Comparison of ENCODE assay signal across 28 cellular contexts in genomic region chr3:13065727-13066126, GRCh38. TPM values are rescaled to one million over a fixed set of nuclear protein-coding genes. Genes with fewer than 3 reads are reported as not detected.
DNase-seq lines count a peak whose midpoint lies in the region; ATAC-seq, FAIRE-seq and TF ChIP-seq lines count a peak whose summit lies in the region.
"Had no signal": no experiment of that assay in that cellular context is flagged by ENCODE, and none has a peak within 500 bp of the region (broad histone marks: within the 10 kb centered on the region; RNA-seq: fewer than 3 reads in every experiment).

No MANE protein-coding gene starts in this region.

- no peak for ATAC-seq in activated naive CD8-positive, alpha-beta T cell treated with anti-CD3 and anti-CD28 coated beads, Interleukin-2, amount 10 ng/mL, durations not matched to agents 7 days and 5 days (ENCODE audit: low read depth)
- ATAC-seq in GM12878 (no peak), upper lobe of left lung (ENCODE audit: low FRiP score in 2 of 2) (no peak)
- ATAC-seq in naive thymus-derived CD4-positive, alpha-beta T cell = no peak
- ATAC-seq: WTC11 had no signal

- no peaks in the 10 kb centered on the region for H3K9me3 Mint-ChIP-seq in activated naive CD8-positive, alpha-beta T cell treated with anti-CD3 and anti-CD28 coated beads, Interleukin-2, amount 10 ng/mL, durations not matched to agents 7 days and 5 days
- no peaks in the 10 kb centered on the region for H3K9me3 Mint-ChIP-seq in activated naive CD8-positive, alpha-beta T cell treated with anti-CD3 and anti-CD28 coated beads for 36 hours
- no peaks in the 10 kb centered on the region for H3K9me3 Mint-ChIP-seq in naive thymus-derived CD4-positive, alpha-beta T cell
- H3K9me3 Mint-ChIP-seq: activated CD4-positive, alpha-beta memory T cell treated with anti-CD3 and anti-CD28 coated beads, Interleukin-2, amount 10 ng/mL, durations not matched to agents 7 days and 5 days; activated naive CD4-positive, alpha-beta T cell treated with anti-CD3 and anti-CD28 coated beads for 36 hours; dendritic cell treated with granulocyte-macrophage colony-stimulating factor and Interleukin-4, amounts not matched to agents 40 ng/mL and 50 ng/mL, for 4 days; WTC11 had no signal

- H3K27ac Mint-ChIP-seq in activated naive CD8-positive, alpha-beta T cell treated with anti-CD3 and anti-CD28 coated beads, Interleukin-2, amount 10 ng/mL, durations not matched to agents 7 days and 5 days = peak overlapping the region; percentile 64
- no peak overlapping the region for H3K27ac Mint-ChIP-seq in activated naive CD8-positive, alpha-beta T cell treated with anti-CD3 and anti-CD28 coated beads for 36 hours
- peak overlapping the region in 5 of 9 donors; percentile 9 to 75 (median 69) for H3K27ac Mint-ChIP-seq in naive thymus-derived CD4-positive, alpha-beta T cell
- H3K27ac Mint-ChIP-seq: activated CD4-positive, alpha-beta memory T cell treated with anti-CD3 and anti-CD28 coated beads, Interleukin-2, amount 10 ng/mL, durations not matched to agents 7 days and 5 days; activated naive CD4-positive, alpha-beta T cell treated with anti-CD3 and anti-CD28 coated beads for 36 hours; dendritic cell treated with granulocyte-macrophage colony-stimulating factor and Interleukin-4, amounts not matched to agents 40 ng/mL and 50 ng/mL, for 4 days had no signal

- H3K4me1 ChIP-seq in GM12878 (ENCODE audit: control insufficient read depth, insufficient read depth, low read length) (peaks cover 34% of the 10 kb centered on the region), upper lobe of left lung (peaks cover 0 to 5% (median 2%) of the 10 kb centered on the region in 4 donors)
- H3K4me1 ChIP-seq in naive thymus-derived CD4-positive, alpha-beta T cell (ENCODE audit: control insufficient read depth in 2 of 2, insufficient read depth in 2 of 2, low read length in 2 of 2) = peaks cover 24 to 25% of the 10 kb centered on the region in 2 donors
- H3K4me1 ChIP-seq: suprapubic skin had no signal

- no peak for TF ChIP-seq RAD21 in GM12878 (IDR thresholded peaks at IDR 0.05; ENCODE audit: insufficient read depth, low read depth, low read length)

- H3K27me3 ChIP-seq in GM12878 (replicated peaks in 1 of 2; ENCODE audit: control insufficient read depth in 2 of 2, insufficient read depth in 2 of 2, low read length in 1 of 2) (no peaks in the 10 kb centered on the region), upper lobe of left lung (no peaks in the 10 kb centered on the region)
- H3K27me3 ChIP-seq in naive thymus-derived CD4-positive, alpha-beta T cell (ENCODE audit: control insufficient read depth in 2 of 2, insufficient read depth in 2 of 2, low read length in 2 of 2) = no peaks in the 10 kb centered on the region
- H3K27me3 ChIP-seq: cardiac muscle cell, suprapubic skin had no signal

- H3K27ac ChIP-seq in GM12878 (ENCODE audit: control insufficient read depth, insufficient read depth) (no peak overlapping the region), upper lobe of left lung (no peak overlapping the region)
- no peak overlapping the region for H3K27ac ChIP-seq in naive thymus-derived CD4-positive, alpha-beta T cell (ENCODE audit: low read depth, low read length)
- H3K27ac ChIP-seq: C4-2B, cardiac muscle cell, RWPE1, suprapubic skin had no signal

- intact Hi-C loops in GM12878 (cut with micrococcal nuclease; ENCODE audit: unreplicated experiment) = no loop called here
- intact Hi-C loops in naive thymus-derived CD4-positive, alpha-beta T cell (cut with micrococcal nuclease) = no loop called here

- H3K4me3 ChIP-seq in GM12878 (no peak overlapping the region), upper lobe of left lung (no peak overlapping the region)
- H3K4me3 ChIP-seq in naive thymus-derived CD4-positive, alpha-beta T cell (ENCODE audit: low read length) = no peak overlapping the region
- H3K4me3 ChIP-seq: cardiac muscle cell, suprapubic skin had no signal

- H3K4me1 Mint-ChIP-seq in activated naive CD8-positive, alpha-beta T cell treated with anti-CD3 and anti-CD28 coated beads, Interleukin-2, amount 10 ng/mL, durations not matched to agents 7 days and 5 days = peaks cover 38% of the 10 kb centered on the region
- H3K4me1 Mint-ChIP-seq in activated naive CD8-positive, alpha-beta T cell treated with anti-CD3 and anti-CD28 coated beads for 36 hours = peaks cover 31% of the 10 kb centered on the region
- H3K4me1 Mint-ChIP-seq in naive thymus-derived CD4-positive, alpha-beta T cell = peaks cover 14 to 50% (median 28%) of the 10 kb centered on the region in 7 donors
- H3K4me1 Mint-ChIP-seq: WTC11 had no signal

- H3K79me2 ChIP-seq in GM12878 (ENCODE audit: control insufficient read depth, insufficient read depth, low read length) = peaks cover 43% of the 10 kb centered on the region

- WGBS in GM12878 (ENCODE audit: insufficient coverage, insufficient replicate concordance, low lambda C conversion rate, missing lambda C conversion rate) = 59% methylated on average over 4 of the region's 4 CpGs
- 66 to 84% methylated on average over 4 of the region's 4 CpGs for WGBS in upper lobe of left lung, 2 donors

- POLR2A ChIA-PET in activated naive CD8-positive, alpha-beta T cell treated with anti-CD3 and anti-CD28 coated beads, Interleukin-2, amount 10 ng/mL, durations not matched to agents 7 days and 5 days (lab: Charles Lee) = no interaction called here
- POLR2A ChIA-PET in GM12878 (lab: Charles Lee) = interaction anchor here (1.0 kb wide), 1 partner anchor 53 kb away, joined by 4 read pairs; no protein-coding TSS in a partner anchor
- POLR2A ChIA-PET in naive thymus-derived CD4-positive, alpha-beta T cell (lab: Charles Lee) = no interaction called here

- TF ChIP-seq CTCF in GM12878 (IDR thresholded peaks at IDR 0.05 in 2 of 3, conservative IDR thresholded peaks at IDR 0.05 in 1 of 3; ENCODE audit: control insufficient read depth in 2 of 3, extremely low read depth in 1 of 3, insufficient read depth in 1 of 3, low read depth in 3 of 3, low read length in 3 of 3) = no peak
- TF ChIP-seq CTCF in upper lobe of left lung (IDR thresholded peaks at IDR 0.05) = no peak

- H4K20me1 ChIP-seq in GM12878 (ENCODE audit: control insufficient read depth, insufficient read depth) = no peaks in the 10 kb centered on the region

- no peak for TF ChIP-seq EP300 in GM12878 (IDR thresholded peaks at IDR 0.05; ENCODE audit: borderline replicate concordance in 1 of 2, control insufficient read depth in 1 of 2, low read depth in 2 of 2, low read length in 2 of 2)
- no peak for TF ChIP-seq EP300 in upper lobe of left lung (IDR thresholded peaks at IDR 0.05)

- FAIRE-seq in GM12878 (lab: Jason Lieb, UNC) = no peak
- FAIRE-seq: GM18507, small intestine had no signal

- H3K36me3 ChIP-seq in GM12878 (ENCODE audit: control insufficient read depth in 2 of 2, insufficient read depth in 2 of 2, low read length in 1 of 2) = peaks cover 0 to 2% of the 10 kb centered on the region in 2 experiments; a peak in 1 of 4 replicates
- H3K36me3 ChIP-seq in naive thymus-derived CD4-positive, alpha-beta T cell (ENCODE audit: control insufficient read depth in 2 of 3, insufficient read depth in 3 of 3, low read length in 3 of 3) = no peaks in the 10 kb centered on the region
- no peaks in the 10 kb centered on the region for H3K36me3 ChIP-seq in upper lobe of left lung
- H3K36me3 ChIP-seq: cardiac muscle cell, suprapubic skin had no signal

- H3K9me3 ChIP-seq in GM12878 (replicated peaks; ENCODE audit: control insufficient read depth, insufficient read depth, low read length) (no peaks in the 10 kb centered on the region), upper lobe of left lung (no peaks in the 10 kb centered on the region)
- H3K9me3 ChIP-seq in naive thymus-derived CD4-positive, alpha-beta T cell (ENCODE audit: control insufficient read depth in 2 of 3, low read length in 3 of 3) = no peaks in the 10 kb centered on the region
- H3K9me3 ChIP-seq: SK-N-SH, suprapubic skin had no signal

- in situ Hi-C loops in GM12878 (cut with MboI) = no loop called here

- H3K4me2 ChIP-seq in GM12878 (ENCODE audit: control insufficient read depth, insufficient read depth) = no peak overlapping the region

- CTCF ChIA-PET in GM12878 (lab: Yijun Ruan, JAX) = interaction anchor here (1.0 kb wide), 1 partner anchor 26 kb away, joined by 3 read pairs; no protein-coding TSS in a partner anchor
- CTCF ChIA-PET in naive thymus-derived CD4-positive, alpha-beta T cell (lab: Charles Lee) = interaction anchor here (0.6 kb wide), 1 partner anchor 200 kb away, joined by 4 read pairs; no protein-coding TSS in a partner anchor

- RAD21 ChIA-PET in GM12878 (lab: Charles Lee; ENCODE audit: unreplicated experiment) = no interaction called here

- no TSS peak for BruUV-seq in GM12878 (replicated peaks; lab: Mats Ljungman, UMichigan)

- peak overlapping the region; percentile 66; the same call in 1 of the 2 replicates for H2AFZ ChIP-seq in GM12878 (ENCODE audit: control insufficient read depth, low read depth, low read length)

- no peak for TF ChIP-seq POLR2A in GM12878 (IDR thresholded peaks at IDR 0.05; ENCODE audit: low read depth, low read length)
- TF ChIP-seq POLR2A in upper lobe of left lung (IDR thresholded peaks at IDR 0.05) = no peak

- DNase-seq in activated naive CD8-positive, alpha-beta T cell treated with anti-CD3 and anti-CD28 coated beads, Interleukin-2, amount 10 ng/mL, durations not matched to agents 7 days and 5 days = no peak
- DNase-seq in activated naive CD8-positive, alpha-beta T cell treated with anti-CD3 and anti-CD28 coated beads for 36 hours = no peak
- DNase-seq in GM12878 (ENCODE audit: low read depth, low spot score) (no peak), upper lobe of left lung (no peak), GF-D8 (lab: John Stamatoyannopoulos, UW) (no peak), NCI-H1417 treated with DMSO at 0.1 percent for 48 hours (lab: John Stamatoyannopoulos, UW) (no peak)
- no peak for DNase-seq in naive thymus-derived CD4-positive, alpha-beta T cell
- DNase-seq: ACHN; activated CD4-positive, alpha-beta memory T cell treated with anti-CD3 and anti-CD28 coated beads, Interleukin-2, amount 10 ng/mL, durations not matched to agents 7 days and 5 days; activated naive CD4-positive, alpha-beta T cell treated with anti-CD3 and anti-CD28 coated beads for 36 hours; activated T-cell treated with anti-CD3 and anti-CD28 coated beads, Interleukin-2, amount 50 U/mL, for 1 hour; aorta; EL; kidney glomerular epithelial cell; NCI-H1105; NCI-H2081; NCI-H345; NCI-H82; SK-N-SH; small intestine; stimulated activated CD4-positive, alpha-beta T cell treated with anti-CD3 and anti-CD28 coated beads, Interleukin-2, amount 100 ng/mL, for 24 hours had no signal

- H3K4me3 Mint-ChIP-seq in activated naive CD8-positive, alpha-beta T cell treated with anti-CD3 and anti-CD28 coated beads, Interleukin-2, amount 10 ng/mL, durations not matched to agents 7 days and 5 days = no peak overlapping the region
- H3K4me3 Mint-ChIP-seq in activated naive CD8-positive, alpha-beta T cell treated with anti-CD3 and anti-CD28 coated beads for 36 hours = no peak overlapping the region
- H3K4me3 Mint-ChIP-seq in naive thymus-derived CD4-positive, alpha-beta T cell = no peak overlapping the region
- H3K4me3 Mint-ChIP-seq: activated CD4-positive, alpha-beta memory T cell treated with anti-CD3 and anti-CD28 coated beads, Interleukin-2, amount 10 ng/mL, durations not matched to agents 7 days and 5 days; activated naive CD4-positive, alpha-beta T cell treated with anti-CD3 and anti-CD28 coated beads for 36 hours; dendritic cell treated with granulocyte-macrophage colony-stimulating factor and Interleukin-4, amounts not matched to agents 40 ng/mL and 50 ng/mL, for 4 days; WTC11 had no signal

- SMC1A ChIA-PET in GM12878 (lab: Charles Lee; ENCODE audit: uncharacterized antibody, unreplicated experiment) = interaction anchor here (0.6 to 1.6 kb wide), 3 partner anchors 10 to 353 kb away, joined by 3 read pairs; no protein-coding TSS in a partner anchor

- H3K36me3 Mint-ChIP-seq in activated naive CD8-positive, alpha-beta T cell treated with anti-CD3 and anti-CD28 coated beads, Interleukin-2, amount 10 ng/mL, durations not matched to agents 7 days and 5 days = peaks cover 19% of the 10 kb centered on the region
- H3K36me3 Mint-ChIP-seq in activated naive CD8-positive, alpha-beta T cell treated with anti-CD3 and anti-CD28 coated beads for 36 hours = peaks cover 2% of the 10 kb centered on the region
- H3K36me3 Mint-ChIP-seq in naive thymus-derived CD4-positive, alpha-beta T cell = peaks cover 0 to 8% (median 0%) of the 10 kb centered on the region in 5 donors
- H3K36me3 Mint-ChIP-seq: WTC11 had no signal

- H3K9ac ChIP-seq in GM12878 (ENCODE audit: control insufficient read depth, insufficient read depth, low read length) = no peak overlapping the region
- H3K9ac ChIP-seq: SK-N-SH had no signal

- H3K27me3 Mint-ChIP-seq in activated naive CD8-positive, alpha-beta T cell treated with anti-CD3 and anti-CD28 coated beads, Interleukin-2, amount 10 ng/mL, durations not matched to agents 7 days and 5 days = no peaks in the 10 kb centered on the region
- no peaks in the 10 kb centered on the region for H3K27me3 Mint-ChIP-seq in activated naive CD8-positive, alpha-beta T cell treated with anti-CD3 and anti-CD28 coated beads for 36 hours
- H3K27me3 Mint-ChIP-seq in naive thymus-derived CD4-positive, alpha-beta T cell = no peaks in the 10 kb centered on the region
- H3K27me3 Mint-ChIP-seq: activated CD4-positive, alpha-beta memory T cell treated with anti-CD3 and anti-CD28 coated beads, Interleukin-2, amount 10 ng/mL, durations not matched to agents 7 days and 5 days had no signal

RNA-seq across cellular contexts. Expression of gene IQSEC1, which starts 7.5 kb away (rescaled TPM):
- 10 to 100 TPM; 59.5 to 64.6 TPM for total RNA-seq in activated naive CD8-positive, alpha-beta T cell treated with anti-CD3 and anti-CD28 coated beads, Interleukin-2, amount 10 ng/mL, durations not matched to agents 7 days and 5 days
- total RNA-seq in activated naive CD8-positive, alpha-beta T cell treated with anti-CD3 and anti-CD28 coated beads for 36 hours = 10 to 100 TPM; 20.1 to 22.2 TPM
- total RNA-seq in GM12878 (2013; cell fraction: nucleolus; rRNA removed) = 241 and 274 TPM in 2 replicates
- total RNA-seq in GM12878 (2014; rRNA removed) = 13.8 and 16.3 TPM in 2 replicates
- 6.4 TPM in 2 replicates for total RNA-seq in GM12878 (2014; rRNA removed; fragmentation: Illumina TruSeq; extraction: Trizol)
- total RNA-seq in GM12878 (2021) = 48.6 and 55.2 TPM in 2 replicates
- 8.1 TPM for polyA plus RNA-seq in GM12878 (2011; ENCODE audit: low read depth)
- 4.2 and 6.7 TPM in 2 replicates for polyA plus RNA-seq in GM12878 (2011; rRNA removed)
- polyA plus RNA-seq in GM12878 (2011; cell fraction: cytosol; rRNA removed) = 6.3 and 8.5 TPM in 2 replicates
- polyA plus RNA-seq in GM12878 (2011; cell fraction: nucleus; rRNA removed) = 45.6 and 48.9 TPM in 2 replicates
- polyA plus RNA-seq in GM12878 (2012) = 17.9 and 26.7 TPM in 2 replicates
- 10.2 and 15.1 TPM in 2 replicates for polyA plus RNA-seq in GM12878 (2014; fragmentation: Illumina TruSeq; extraction: Trizol)
- polyA plus RNA-seq in GM12878 (2014; fragmentation: Nextera tagmentation; extraction: Ambion mirVana) = 1 to 10 TPM in 1 of 2 experiments, under 1 TPM in 1; 0.92 to 2.0 TPM
- 17.9 and 23.3 TPM in 2 replicates for polyA plus RNA-seq in GM12878 (2014; rRNA removed)
- 1 to 10 TPM; 8.1 to 9.0 TPM for polyA plus RNA-seq in GM12878 (2016; fragmentation: Nextera tagmentation; extraction: Ambion mirVana)
- polyA minus RNA-seq in GM12878 (2011; rRNA and poly(A)+ RNA removed) = 14.2 and 22.2 TPM in 2 replicates
- polyA minus RNA-seq in GM12878 (2011; cell fraction: cytosol; rRNA and poly(A)+ RNA removed) = 11.4 and 16.2 TPM in 2 replicates
- 53.2 and 58.7 TPM in 2 replicates for polyA minus RNA-seq in GM12878 (2011; cell fraction: nucleus; rRNA and poly(A)+ RNA removed)
- total RNA-seq in naive thymus-derived CD4-positive, alpha-beta T cell = 100 to 1,000 TPM in 1 of 5 experiments, 10 to 100 TPM in 4; 51.8 to 163 (median 79.5) TPM
- polyA plus RNA-seq in naive thymus-derived CD4-positive, alpha-beta T cell = 10 to 100 TPM; 21.1 to 38.8 TPM
- 100 to 1,000 TPM in 1 of 6 donors, 10 to 100 TPM in 5; 51.1 to 105 (median 81.0) TPM for total RNA-seq in upper lobe of left lung
